ENCODE assay signal across 10 cellular contexts in genomic region chrX:154408659-154409221, GRCh38. TPM values are rescaled to one million over a fixed set of nuclear protein-coding genes. Genes with fewer than 3 reads are reported as not detected.
DNase-seq lines count a peak whose midpoint lies in the region; ATAC-seq and TF ChIP-seq lines count a peak whose summit lies in the region.
"Had no signal": no experiment of that assay in that cellular context is flagged by ENCODE, and none has a peak within 500 bp of the region (broad histone marks: within the 10 kb centered on the region; RNA-seq: fewer than 3 reads in every experiment).

No MANE protein-coding gene starts in this region.

- H3K4me1 ChIP-seq in BE2C (no peaks in the 10 kb centered on the region; the same call in 1 of the 2 replicates), HCT116 (ENCODE audit: control insufficient read depth in 1 of 2, insufficient read depth in 2 of 2, low read length in 2 of 2) (peaks cover 15 to 35% of the 10 kb centered on the region in 2 experiments)

- intact Hi-C loops in HCT116 (cut with micrococcal nuclease) = loop anchor here (5.0 kb wide), 1 partner anchor 69 kb away; the partner anchor contains the start of gene LAGE3
- intact Hi-C loops in MCF 10A (cut with micrococcal nuclease) = loop anchor here (5.0 kb wide), 1 partner anchor 34 kb away; the partner anchor contains the start of gene FAM50A

- H3K9ac ChIP-seq in HCT116 (ENCODE audit: low read length) = peak overlapping the region; percentile 73

- H3K27ac ChIP-seq in HCT116 (ENCODE audit: low read depth, low read length) = peak overlapping the region; percentile 91

- H3K4me3 ChIP-seq in BE2C (ENCODE audit: low read depth, low read length) (peak overlapping the region; percentile 22), HCT116 (replicated peaks in 1 of 2; ENCODE audit: low read depth in 1 of 2, low read length in 2 of 2) (peak overlapping the region; percentile 54 to 64)

- ATAC-seq in HCT116 = no peak; the same call in 1 of the 2 replicates
- ATAC-seq in HG02852 (IDR thresholded peaks at IDR 0.05; ENCODE audit: unreplicated experiment) = no peak

- H3K4me3 Mint-ChIP-seq in MCF 10A (ENCODE audit: unreplicated experiment) = peak overlapping the region; percentile 63

- H3K4me2 ChIP-seq in HCT116 (ENCODE audit: low read length) = peak overlapping the region; percentile 87

- no peaks in the 10 kb centered on the region for H3K36me3 ChIP-seq in BE2C
- no peaks in the 10 kb centered on the region for H3K36me3 ChIP-seq in HCT116 (ENCODE audit: control insufficient read depth in 1 of 2, insufficient read depth in 2 of 2, low read length in 2 of 2)

- H2AFZ ChIP-seq in HCT116 (ENCODE audit: low read depth, low read length, poor library complexity, severe bottlenecking) = no peak overlapping the region

- H3K36me3 Mint-ChIP-seq in MCF 10A (ENCODE audit: insufficient read depth, unreplicated experiment) = peaks cover 3% of the 10 kb centered on the region
- H3K36me3 Mint-ChIP-seq: brain had no signal

- CTCF ChIA-PET in HCT116 (lab: Charles Lee) = interaction anchor here (0.9 kb wide), 1 partner anchor 35 kb away, joined by 3 read pairs; no protein-coding TSS in a partner anchor
- CTCF ChIA-PET in MCF 10A (lab: Yijun Ruan, JAX) = interaction anchor here (1.1 to 1.9 kb wide), 2 partner anchors 35 to 119 kb away, joined by 8 to 9 read pairs; no protein-coding TSS in a partner anchor

- no peak for TF ChIP-seq RAD21 in HCT116 (IDR thresholded peaks at IDR 0.05; ENCODE audit: low read depth)

- H3K9me3 Mint-ChIP-seq in MCF 10A (ENCODE audit: unreplicated experiment) = no peaks in the 10 kb centered on the region

- TSS peak; percentile 41 for BruUV-seq in HCT116 (replicated peaks; lab: Mats Ljungman, UMichigan)
- no TSS peak for BruUV-seq in MCF 10A (replicated peaks; lab: Mats Ljungman, UMichigan)

- peaks cover 12% of the 10 kb centered on the region for H3K27me3 Mint-ChIP-seq in MCF 10A (ENCODE audit: insufficient read depth, unreplicated experiment)

- no peaks in the 10 kb centered on the region for H3K9me3 ChIP-seq in BE2C
- no peaks in the 10 kb centered on the region for H3K9me3 ChIP-seq in HCT116 (ENCODE audit: control insufficient read depth in 1 of 2, insufficient read depth in 1 of 2, low read depth in 1 of 2, low read length in 2 of 2)

- peak overlapping the region; percentile 66 for H3K27ac Mint-ChIP-seq in MCF 10A (ENCODE audit: low read depth, unreplicated experiment)

- H3K27me3 ChIP-seq in BE2C = no peaks in the 10 kb centered on the region
- H3K27me3 ChIP-seq in HCT116 (ENCODE audit: insufficient read depth, low read length) = no peaks in the 10 kb centered on the region

- peaks cover 14% of the 10 kb centered on the region for H3K4me1 Mint-ChIP-seq in MCF 10A (ENCODE audit: insufficient read depth, unreplicated experiment)

- H4K20me1 ChIP-seq in HCT116 (ENCODE audit: insufficient read depth) = no peaks in the 10 kb centered on the region

- no peak for TF ChIP-seq POLR2A in HCT116 (IDR thresholded peaks at IDR 0.05; ENCODE audit: borderline replicate concordance, extremely low read depth, insufficient read depth, insufficient read length)

- DNase-seq in BE2C = no peak
- no peak for DNase-seq in HCT116 (ENCODE audit: low read depth, low spot score)
- DNase-seq in MCF 10A (ENCODE audit: unreplicated experiment) = no peak
- peak; percentile 85 for DNase-seq in myocyte (ENCODE audit: low read depth)
- DNase-seq in activated CD4-positive, CD25-positive, alpha-beta regulatory T cell treated with anti-CD3 and anti-CD28 coated beads, Interleukin-2, amount 50 U/mL, for 72 hours = no peak
- no peak for DNase-seq in cerebellar cortex (ENCODE audit: low spot score)
- no peak for DNase-seq in AG08395 (ENCODE audit: low spot score)
- DNase-seq: NCI-H1417 had no signal

- POLR2A ChIA-PET in HCT116 (lab: Charles Lee) = interaction anchor here (1.7 to 1.9 kb wide), 2 partner anchors 9 to 11 kb away, joined by 10 to 12 read pairs; partner anchors contain the start of gene RPL10
- POLR2A ChIA-PET in MCF 10A (lab: Yijun Ruan, JAX) = interaction anchor here (1.2 to 7.7 kb wide), 3 partner anchors 11 to 106 kb away, joined by 5 to 100 read pairs (median 31); partner anchors contain the start of genes ATP6AP1 and RPL10

- TF ChIP-seq CTCF in BE2C (IDR thresholded peaks at IDR 0.05; ENCODE audit: low read depth, low read length) (no peak), HCT116 (IDR thresholded peaks at IDR 0.05 in 2 of 3, conservative IDR thresholded peaks at IDR 0.05 in 1 of 3; ENCODE audit: borderline replicate concordance in 1 of 3, insufficient read depth in 1 of 3, low read depth in 2 of 3, low read length in 2 of 3) (no peak), MCF 10A (IDR thresholded peaks at IDR 0.05; ENCODE audit: unreplicated experiment) (no peak)

- RAD21 ChIA-PET in HCT116 (lab: Charles Lee; ENCODE audit: low non-redundant PET in 1 of 2, low total read pairs in 2 of 2, uncharacterized antibody in 2 of 2, unreplicated experiment in 2 of 2) = interaction anchor here in 1 of 2 experiments (0.6 kb wide), 1 partner anchor 35 kb away, joined by 3 read pairs; no protein-coding TSS in a partner anchor

- no peaks in the 10 kb centered on the region for H3K79me2 ChIP-seq in HCT116 (ENCODE audit: insufficient read depth, low read length)

- no peaks in the 10 kb centered on the region for H3K9me2 ChIP-seq in HCT116 (ENCODE audit: insufficient read depth)

TF ChIP-seq in HCT116, 20 proteins besides CTCF, POLR2A, EP300 and RAD21 (continues in another document):
- TF ChIP-seq TCF7L2 (IDR thresholded peaks at IDR 0.05; ENCODE audit: borderline replicate concordance, extremely low read depth, insufficient read depth, insufficient read length) (no peak), ELF1 (IDR thresholded peaks at IDR 0.05; ENCODE audit: borderline replicate concordance, low read depth) (no peak), ATF3 (IDR thresholded peaks at IDR 0.05) (no peak), ZNF274 (IDR thresholded peaks at IDR 0.05; ENCODE audit: low read depth, low read length) (no peak), EZH2 (IDR thresholded peaks at IDR 0.05) (no peak), REST (IDR thresholded peaks at IDR 0.05; ENCODE audit: low read depth) (no peak), EZH2phosphoT487 (IDR thresholded peaks at IDR 0.05; ENCODE audit: borderline replicate concordance) (no peak)

RNA-seq across cellular contexts. Expression of gene DNASE1L1, which starts 0.3 kb away (rescaled TPM):
- polyA plus RNA-seq in BE2C (2012; ENCODE audit: insufficient read depth, insufficient read length, low read depth) = 20.5 TPM
- total RNA-seq in HCT116 (2021; ENCODE audit: unreplicated experiment) (16.5 TPM), MCF 10A (2022) (20.5 and 21.2 TPM in 2 replicates), myocyte (214 and 235 TPM in 2 replicates)
- polyA plus RNA-seq in HCT116 (2012) = 21.9 and 23.2 TPM in 2 replicates
- polyA plus RNA-seq in myocyte (2012) = 115 TPM

RNA-seq across cellular contexts. Expression of gene TAFAZZIN, which starts 2.6 kb away (rescaled TPM):
- 35.5 TPM for polyA plus RNA-seq in BE2C (2012; ENCODE audit: insufficient read depth, insufficient read length, low read depth)
- total RNA-seq in HCT116 (2021; ENCODE audit: unreplicated experiment) (28.0 TPM), MCF 10A (2022) (48.0 and 59.1 TPM in 2 replicates), myocyte (36.1 and 41.3 TPM in 2 replicates)
- 27.0 and 27.7 TPM in 2 replicates for polyA plus RNA-seq in HCT116 (2012)
- polyA plus RNA-seq in myocyte (2012) = 33.2 TPM

RNA-seq across cellular contexts. Expression of gene RPL10, which starts 10.6 kb away (rescaled TPM):
- polyA plus RNA-seq in BE2C (2012; ENCODE audit: insufficient read depth, insufficient read length, low read depth) = 1,809 TPM
- total RNA-seq in HCT116 (2021; ENCODE audit: unreplicated experiment) (3,069 TPM), MCF 10A (2022) (3,490 and 3,785 TPM in 2 replicates), myocyte (2,503 and 3,937 TPM in 2 replicates)
- 5,638 and 6,597 TPM in 2 replicates for polyA plus RNA-seq in HCT116 (2012)
- 2,274 TPM for polyA plus RNA-seq in myocyte (2012)

RNA-seq across cellular contexts. Expression of gene ATP6AP1, which starts 19.7 kb away (rescaled TPM):
- polyA plus RNA-seq in BE2C (2012; ENCODE audit: insufficient read depth, insufficient read length, low read depth) = 412 TPM
- total RNA-seq in HCT116 (2021; ENCODE audit: unreplicated experiment) = 53.4 TPM
- 83.3 and 85.4 TPM in 2 replicates for polyA plus RNA-seq in HCT116 (2012)
- total RNA-seq in MCF 10A (2022) = 48.7 and 57.0 TPM in 2 replicates
- 100 and 106 TPM in 2 replicates for total RNA-seq in myocyte
- polyA plus RNA-seq in myocyte (2012) = 191 TPM

RNA-seq across cellular contexts. Expression of gene GDI1, which starts 28.2 kb away (rescaled TPM):
- 595 TPM for polyA plus RNA-seq in BE2C (2012; ENCODE audit: insufficient read depth, insufficient read length, low read depth)
- total RNA-seq in HCT116 (2021; ENCODE audit: unreplicated experiment) (122 TPM), MCF 10A (2022) (89.9 and 121 TPM in 2 replicates), myocyte (125 TPM in 2 replicates)
- polyA plus RNA-seq in HCT116 (2012) = 195 and 222 TPM in 2 replicates
- polyA plus RNA-seq in myocyte (2012) = 175 TPM
